Comparison of ENCODE assay signal across 37 cellular contexts in the genomic region with DNA sequence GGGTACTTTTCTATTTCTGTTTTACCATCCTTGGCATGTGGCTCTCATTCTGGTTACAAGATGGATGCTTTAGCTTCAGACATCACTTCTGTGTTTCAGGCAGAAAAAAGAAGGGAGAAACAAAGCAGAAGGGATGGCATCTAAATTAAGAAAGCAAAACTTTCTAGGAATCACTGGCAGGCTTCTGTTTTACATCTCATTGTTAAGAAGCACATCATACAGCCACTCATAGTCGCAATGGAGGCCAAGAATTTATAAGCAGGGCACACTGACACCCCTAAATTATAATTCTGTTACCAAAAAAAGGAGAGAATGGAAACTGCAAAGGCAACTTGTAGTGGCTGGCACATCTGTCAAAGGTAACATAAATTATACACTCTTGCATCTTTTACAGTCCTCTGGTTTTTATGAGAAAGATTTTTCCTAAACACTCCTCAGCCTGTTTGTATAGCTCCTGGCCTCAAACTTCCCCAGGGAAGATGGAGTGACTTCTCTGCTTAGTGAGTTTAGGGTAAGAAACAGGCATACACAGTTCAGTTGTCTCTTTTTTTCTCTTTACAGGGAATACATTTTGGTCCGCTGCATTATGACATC. TPM values are rescaled to one million over a fixed set of nuclear protein-coding genes. Genes with fewer than 3 reads are reported as not detected.
"Had no signal": no experiment of that assay in that cellular context is flagged by ENCODE, and none has a peak within 500 bp of the region (broad histone marks: within the 10 kb centered on the region; RNA-seq: fewer than 3 reads in every experiment).

No MANE protein-coding gene starts in this region.

- H3K4me1 Mint-ChIP-seq: activated B cell treated with CpG ODN at 0.5 μM for 24 hours; activated CD4-positive, alpha-beta memory T cell treated with anti-CD3 and anti-CD28 coated beads, Interleukin-2, amount 10 ng/mL, durations not matched to agents 7 days and 5 days; activated CD4-positive, alpha-beta T cell treated with anti-CD3 and anti-CD28 coated beads, Interleukin-2, amount 10 ng/mL, durations not matched to agents 7 days and 5 days; activated naive CD4-positive, alpha-beta T cell treated with anti-CD3 and anti-CD28 coated beads, Interleukin-2, amount 10 ng/mL, durations not matched to agents 7 days and 5 days; activated naive CD4-positive, alpha-beta T cell treated with anti-CD3 and anti-CD28 coated beads, Interleukin-2, amount 50 U/mL, for 24 hours; brain; central memory CD8-positive, alpha-beta T cell had no signal

- ATAC-seq: activated CD8-positive, alpha-beta memory T cell treated with anti-CD3 and anti-CD28 coated beads, Interleukin-2, amount 10 ng/mL, durations not matched to agents 7 days and 5 days; activated CD8-positive, alpha-beta T cell treated with anti-CD3 and anti-CD28 coated beads, Interleukin-2, amount 10 ng/mL, durations not matched to agents 7 days and 5 days; activated naive CD8-positive, alpha-beta T cell treated with anti-CD3 and anti-CD28 coated beads, Interleukin-2, amount 50 U/mL, for 24 hours had no signal

- H3K27me3 ChIP-seq: ascending aorta had no signal

- H3K27ac Mint-ChIP-seq: activated B cell treated with CpG ODN at 0.5 μM for 24 hours; activated CD4-positive, alpha-beta memory T cell treated with anti-CD3 and anti-CD28 coated beads, Interleukin-2, amount 10 ng/mL, durations not matched to agents 7 days and 5 days; activated CD4-positive, alpha-beta T cell treated with anti-CD3 and anti-CD28 coated beads, Interleukin-2, amount 10 ng/mL, durations not matched to agents 7 days and 5 days; activated CD8-positive, alpha-beta memory T cell treated with anti-CD3 and anti-CD28 coated beads, Interleukin-2, amount 10 ng/mL, durations not matched to agents 7 days and 5 days; activated CD8-positive, alpha-beta T cell treated with anti-CD3 and anti-CD28 coated beads, Interleukin-2, amount 10 ng/mL, durations not matched to agents 7 days and 5 days; activated naive CD4-positive, alpha-beta T cell treated with anti-CD3 and anti-CD28 coated beads, Interleukin-2, amount 10 ng/mL, durations not matched to agents 7 days and 5 days; activated naive CD4-positive, alpha-beta T cell treated with anti-CD3 and anti-CD28 coated beads, Interleukin-2, amount 50 U/mL, for 24 hours; activated naive CD8-positive, alpha-beta T cell; activated naive CD8-positive, alpha-beta T cell treated with anti-CD3 and anti-CD28 coated beads, Interleukin-2, amount 10 ng/mL, durations not matched to agents 7 days and 5 days; activated naive CD8-positive, alpha-beta T cell treated with anti-CD3 and anti-CD28 coated beads, Interleukin-2, amount 50 U/mL, for 24 hours; activated T-cell treated with anti-CD3 and anti-CD28 coated beads, Interleukin-2, amount 50 U/mL, for 24 hours; activated T-helper 2 cell treated with anti-CD3 and anti-CD28 coated beads, Interferon-gamma antibody, Interleukin-2, Interleukin-4, amounts not matched to agents 10 μg/mL and 5 μg/mL and 100 μg/mL, durations not matched to agents 14 hours and 24 hours and 36 hours; brain; T-helper 1 cell treated with Interleukin-12 subunit alpha and Interleukin-12 subunit beta and Interleukin-4 antibody, amounts not matched to agents 30 μg/mL and 1 μg/mL, for 36 hours; T-helper 2 cell treated with Interferon-gamma antibody and Interleukin-4, amounts not matched to agents 5 μg/mL and 100 μg/mL, for 36 hours had no signal

- H3K4me1 ChIP-seq: ascending aorta had no signal

- H3K36me3 Mint-ChIP-seq: activated CD8-positive, alpha-beta memory T cell treated with anti-CD3 and anti-CD28 coated beads, Interleukin-2, amount 10 ng/mL, durations not matched to agents 7 days and 5 days; activated naive CD4-positive, alpha-beta T cell treated with anti-CD3 and anti-CD28 coated beads, Interleukin-2, amount 10 ng/mL, durations not matched to agents 7 days and 5 days; activated naive CD4-positive, alpha-beta T cell treated with anti-CD3 and anti-CD28 coated beads, Interleukin-2, amount 50 U/mL, for 24 hours; activated naive CD8-positive, alpha-beta T cell; activated naive CD8-positive, alpha-beta T cell treated with anti-CD3 and anti-CD28 coated beads, Interleukin-2, amount 10 ng/mL, durations not matched to agents 7 days and 5 days; brain had no signal

- H3K9me3 ChIP-seq: ascending aorta had no signal

- H3K4me3 ChIP-seq: ascending aorta, cardiac muscle cell had no signal

- H3K4me3 Mint-ChIP-seq: activated B cell treated with CpG ODN at 0.5 μM for 24 hours; activated CD4-positive, alpha-beta memory T cell treated with anti-CD3 and anti-CD28 coated beads, Interleukin-2, amount 10 ng/mL, durations not matched to agents 7 days and 5 days; activated CD4-positive, alpha-beta T cell treated with anti-CD3 and anti-CD28 coated beads, Interleukin-2, amount 10 ng/mL, durations not matched to agents 7 days and 5 days; activated CD8-positive, alpha-beta memory T cell treated with anti-CD3 and anti-CD28 coated beads, Interleukin-2, amount 10 ng/mL, durations not matched to agents 7 days and 5 days; activated CD8-positive, alpha-beta T cell treated with anti-CD3 and anti-CD28 coated beads, Interleukin-2, amount 10 ng/mL, durations not matched to agents 7 days and 5 days; activated naive CD4-positive, alpha-beta T cell treated with anti-CD3 and anti-CD28 coated beads, Interleukin-2, amount 10 ng/mL, durations not matched to agents 7 days and 5 days; activated naive CD4-positive, alpha-beta T cell treated with anti-CD3 and anti-CD28 coated beads, Interleukin-2, amount 50 U/mL, for 24 hours; activated naive CD8-positive, alpha-beta T cell; activated naive CD8-positive, alpha-beta T cell treated with anti-CD3 and anti-CD28 coated beads, Interleukin-2, amount 10 ng/mL, durations not matched to agents 7 days and 5 days; activated naive CD8-positive, alpha-beta T cell treated with anti-CD3 and anti-CD28 coated beads, Interleukin-2, amount 50 U/mL, for 24 hours; activated T-cell treated with anti-CD3 and anti-CD28 coated beads, Interleukin-2, amount 50 U/mL, for 24 hours; brain; central memory CD8-positive, alpha-beta T cell; T-helper 1 cell treated with Interleukin-12 subunit alpha and Interleukin-12 subunit beta and Interleukin-4 antibody, amounts not matched to agents 30 μg/mL and 1 μg/mL, for 36 hours; T-helper 2 cell treated with Interferon-gamma antibody and Interleukin-4, amounts not matched to agents 5 μg/mL and 100 μg/mL, for 36 hours had no signal

- DNase-seq: activated B cell treated with CpG ODN at 0.5 μM for 24 hours; activated CD4-positive, alpha-beta memory T cell treated with anti-CD3 and anti-CD28 coated beads, Interleukin-2, amount 10 ng/mL, durations not matched to agents 7 days and 5 days; activated CD4-positive, alpha-beta T cell treated with anti-CD3 and anti-CD28 coated beads for 4 hours; activated CD4-positive, alpha-beta T cell treated with anti-CD3 and anti-CD28 coated beads, Interleukin-2, amount 10 ng/mL, durations not matched to agents 7 days and 5 days; activated CD4-positive, alpha-beta T cell treated with anti-CD3 and anti-CD28 coated beads, Interleukin-2, amount 50 U/mL, for 48 hours; activated CD4-positive, CD25-positive, alpha-beta regulatory T cell treated with anti-CD3 and anti-CD28 coated beads, Interleukin-2, amount 50 U/mL, for 72 hours; activated CD8-positive, alpha-beta memory T cell treated with anti-CD3 and anti-CD28 coated beads for 24 hours; activated CD8-positive, alpha-beta memory T cell treated with anti-CD3 and anti-CD28 coated beads, Interleukin-2, amount 10 ng/mL, durations not matched to agents 7 days and 5 days; activated CD8-positive, alpha-beta memory T cell treated with anti-CD3 and anti-CD28 coated beads, Interleukin-2, amount 50 U/mL, for 48 hours; activated CD8-positive, alpha-beta T cell treated with anti-CD3 and anti-CD28 coated beads, Interleukin-2, amount 10 ng/mL, durations not matched to agents 7 days and 5 days; activated effector memory CD4-positive, alpha-beta T cell treated with Interleukin-2 at 50 U/mL for 16 hours; activated gamma-delta T cell; activated naive CD4-positive, alpha-beta T cell treated with anti-CD3 and anti-CD28 coated beads, Interleukin-2, amount 10 ng/mL, durations not matched to agents 7 days and 5 days; activated naive CD4-positive, alpha-beta T cell treated with Interleukin-2 at 50 U/mL for 16 hours; activated naive CD8-positive, alpha-beta T cell treated with anti-CD3 and anti-CD28 coated beads, Interleukin-2, amount 10 ng/mL, durations not matched to agents 7 days and 5 days; activated naive CD8-positive, alpha-beta T cell treated with anti-CD3 and anti-CD28 coated beads, Interleukin-2, amount 50 U/mL, for 24 hours; activated T-cell treated with anti-CD3 and anti-CD28 coated beads, Interleukin-2, amount 50 U/mL, for 24 hours; activated T-cell treated with anti-CD3 and anti-CD28 coated beads, Interleukin-2, amount 50 U/mL, for 48 hours; amygdala; anterior cingulate cortex; caudate nucleus; cerebellar nuclear complex; T-helper 1 cell; T-helper 2 cell; T-helper 9 cell had no signal

- FAIRE-seq: bronchial epithelial cell, TTC549 had no signal

- H3K36me3 ChIP-seq: ascending aorta, cardiac muscle cell had no signal

- H3K9me3 Mint-ChIP-seq: activated B cell treated with CpG ODN at 0.5 μM for 24 hours; activated CD4-positive, alpha-beta memory T cell treated with anti-CD3 and anti-CD28 coated beads, Interleukin-2, amount 10 ng/mL, durations not matched to agents 7 days and 5 days; activated CD4-positive, alpha-beta T cell treated with anti-CD3 and anti-CD28 coated beads, Interleukin-2, amount 10 ng/mL, durations not matched to agents 7 days and 5 days; activated naive CD4-positive, alpha-beta T cell treated with anti-CD3 and anti-CD28 coated beads, Interleukin-2, amount 10 ng/mL, durations not matched to agents 7 days and 5 days; activated naive CD4-positive, alpha-beta T cell treated with anti-CD3 and anti-CD28 coated beads, Interleukin-2, amount 50 U/mL, for 24 hours; activated naive CD8-positive, alpha-beta T cell treated with anti-CD3 and anti-CD28 coated beads, Interleukin-2, amount 10 ng/mL, durations not matched to agents 7 days and 5 days; activated naive CD8-positive, alpha-beta T cell treated with anti-CD3 and anti-CD28 coated beads, Interleukin-2, amount 50 U/mL, for 24 hours; activated T-cell treated with anti-CD3 and anti-CD28 coated beads, Interleukin-2, amount 50 U/mL, for 24 hours; activated T-helper 2 cell treated with anti-CD3 and anti-CD28 coated beads, Interferon-gamma antibody, Interleukin-2, Interleukin-4, amounts not matched to agents 10 μg/mL and 5 μg/mL and 100 μg/mL, durations not matched to agents 14 hours and 24 hours and 36 hours; brain; central memory CD8-positive, alpha-beta T cell; T-helper 1 cell treated with Interleukin-12 subunit alpha and Interleukin-12 subunit beta and Interleukin-4 antibody, amounts not matched to agents 30 μg/mL and 1 μg/mL, for 36 hours; T-helper 2 cell treated with Interferon-gamma antibody and Interleukin-4, amounts not matched to agents 5 μg/mL and 100 μg/mL, for 36 hours had no signal

- H3K27ac ChIP-seq: ascending aorta, cardiac muscle cell, VCaP had no signal

RNA-seq across cellular contexts. Expression of gene WIF1, which starts 26.3 kb away (rescaled TPM):
- total RNA-seq: activated B cell treated with CpG ODN at 0.5 μM for 24 hours; activated CD4-positive, alpha-beta memory T cell treated with anti-CD3 and anti-CD28 coated beads, Interleukin-2, amount 10 ng/mL, durations not matched to agents 7 days and 5 days; activated CD4-positive, alpha-beta T cell treated with anti-CD3 and anti-CD28 coated beads, Interleukin-2, amount 10 ng/mL, durations not matched to agents 7 days and 5 days; activated CD8-positive, alpha-beta memory T cell treated with anti-CD3 and anti-CD28 coated beads, Interleukin-2, amount 10 ng/mL, durations not matched to agents 7 days and 5 days; activated CD8-positive, alpha-beta T cell treated with anti-CD3 and anti-CD28 coated beads, Interleukin-2, amount 10 ng/mL, durations not matched to agents 7 days and 5 days; activated naive CD8-positive, alpha-beta T cell treated with anti-CD3 and anti-CD28 coated beads, Interleukin-2, amount 10 ng/mL, durations not matched to agents 7 days and 5 days; activated T-helper 2 cell treated with anti-CD3 and anti-CD28 coated beads, Interferon-gamma antibody, Interleukin-2, Interleukin-4, amounts not matched to agents 10 μg/mL and 5 μg/mL and 100 μg/mL, durations not matched to agents 14 hours and 24 hours and 36 hours; ascending aorta; bronchial epithelial cell; cardiac muscle cell had no signal
- polyA plus RNA-seq: cardiac muscle cell had no signal
